ENCODE assay signal across 24 cellular contexts in genomic region chr10:119491941-119492340, GRCh38. TPM values are rescaled to one million over a fixed set of nuclear protein-coding genes. Genes with fewer than 3 reads are reported as not detected.
A peak's percentile ranks its signal among the peaks of the same experiment; 100 is the strongest.
DNase-seq lines count a peak whose midpoint lies in the region; ATAC-seq and TF ChIP-seq lines count a peak whose summit lies in the region.
"Had no signal": no experiment of that assay in that cellular context is flagged by ENCODE, and none has a peak within 500 bp of the region (broad histone marks: within the 10 kb centered on the region; RNA-seq: fewer than 3 reads in every experiment).

No MANE protein-coding gene starts in this region.

- H3K4me3 ChIP-seq in fibroblast of villous mesenchyme (ENCODE audit: low read depth, low read length) (no peak overlapping the region), thymus (ENCODE audit: low read length) (no peak overlapping the region), left lung (no peak overlapping the region)
- H3K4me3 ChIP-seq: dorsolateral prefrontal cortex, K562, right atrium auricular region, spleen had no signal

- peaks cover 68% of the 10 kb centered on the region for H3K4me1 Mint-ChIP-seq in activated naive CD4-positive, alpha-beta T cell treated with anti-CD3 and anti-CD28 coated beads, Interleukin-2, amount 50 U/mL, for 24 hours

- H3K4me1 ChIP-seq in thymus (ENCODE audit: control insufficient read depth, insufficient read depth, low read length) (peaks cover 25% of the 10 kb centered on the region), left lung (peaks cover 2 to 15% of the 10 kb centered on the region in 2 donors)
- H3K4me1 ChIP-seq: parathyroid adenoma had no signal

- H3K36me3 ChIP-seq in thymus (ENCODE audit: control insufficient read depth, insufficient read depth), result no peaks in the 10 kb centered on the region
- H3K36me3 ChIP-seq in left lung, result no peaks in the 10 kb centered on the region
- H3K36me3 ChIP-seq: right atrium auricular region, spleen had no signal

- no peak overlapping the region for H3K4me3 Mint-ChIP-seq in activated naive CD4-positive, alpha-beta T cell treated with anti-CD3 and anti-CD28 coated beads, Interleukin-2, amount 50 U/mL, for 24 hours

- no peak for TF ChIP-seq CTCF in fibroblast of villous mesenchyme (IDR thresholded peaks at IDR 0.05; ENCODE audit: insufficient read depth, low read depth, low read length)
- no peak for TF ChIP-seq CTCF in left lung (IDR thresholded peaks at IDR 0.05)

- H3K9me3 ChIP-seq in thymus (ENCODE audit: control insufficient read depth), result no peaks in the 10 kb centered on the region
- H3K9me3 ChIP-seq in left lung, result no peaks in the 10 kb centered on the region
- H3K9me3 ChIP-seq: right atrium auricular region, spleen had no signal

- peak overlapping the region; percentile 69 for H3K27ac ChIP-seq in thymus (ENCODE audit: low read depth)
- H3K27ac ChIP-seq in left lung, result no peak overlapping the region
- H3K27ac ChIP-seq: dorsolateral prefrontal cortex, parathyroid adenoma, right atrium auricular region, spleen had no signal

- WGBS in thymus, result 37% methylated on average over 4 of the region's 4 CpGs

- peak overlapping the region; percentile 55 for H3K27ac Mint-ChIP-seq in activated naive CD4-positive, alpha-beta T cell treated with anti-CD3 and anti-CD28 coated beads, Interleukin-2, amount 50 U/mL, for 24 hours

- H3K27me3 ChIP-seq in thymus (ENCODE audit: control insufficient read depth, insufficient read depth), result no peaks in the 10 kb centered on the region
- H3K27me3 ChIP-seq in left lung, result no peaks in the 10 kb centered on the region
- H3K27me3 ChIP-seq: right atrium auricular region, spleen had no signal

- DNase-seq in activated naive CD4-positive, alpha-beta T cell (lab: John Stamatoyannopoulos, UW), result no peak
- DNase-seq in Kasumi-1 (lab: John Stamatoyannopoulos, UW) (peak; percentile 25 to 43), fibroblast of villous mesenchyme (ENCODE audit: low read depth) (peak; percentile 82), COLO668 (lab: John Stamatoyannopoulos, UW; ENCODE audit: unreplicated experiment) (no peak), left lung (no peak), HPDE6-E6E7 (ENCODE audit: extremely low spot score) (no peak)
- DNase-seq: ACHN; activated CD4-positive, alpha-beta T cell treated with anti-CD3 and anti-CD28 coated beads for 1 hour; activated naive CD4-positive, alpha-beta T cell treated with anti-CD3 and anti-CD28 coated beads, Interleukin-2, amount 50 U/mL, for 16 hours; dorsolateral prefrontal cortex; HCEC 1CT; MM.1S; NCI-H1417; NCI-H2029 treated with DMSO at 0.1 percent for 48 hours; NCI-H345; NCI-H774; RPMI8226; spleen; stimulated activated CD4-positive, alpha-beta T cell treated with anti-CD3 and anti-CD28 coated beads, Interleukin-2, amount 100 ng/mL, for 48 hours had no signal

- no peaks in the 10 kb centered on the region for H3K27me3 Mint-ChIP-seq in activated naive CD4-positive, alpha-beta T cell treated with anti-CD3 and anti-CD28 coated beads, Interleukin-2, amount 50 U/mL, for 24 hours

- intact Hi-C loops in left lung (cut with DNase I), result no loop called here

- no peak for ATAC-seq in left lung
- ATAC-seq: K562 had no signal

- H3K36me3 Mint-ChIP-seq in activated naive CD4-positive, alpha-beta T cell treated with anti-CD3 and anti-CD28 coated beads, Interleukin-2, amount 50 U/mL, for 24 hours, result no peaks in the 10 kb centered on the region

- no peaks in the 10 kb centered on the region for H3K9me3 Mint-ChIP-seq in activated naive CD4-positive, alpha-beta T cell treated with anti-CD3 and anti-CD28 coated beads, Interleukin-2, amount 50 U/mL, for 24 hours

RNA-seq across cellular contexts. Expression of gene RGS10, which starts 50.6 kb away (rescaled TPM):
- 35.4 and 50.9 TPM in 2 replicates for total RNA-seq in fibroblast of villous mesenchyme
- polyA plus RNA-seq in thymus, result 304 TPM
- total RNA-seq in left lung, result 10 to 100 TPM; 23.3 to 26.7 TPM

Comparison
In these comparisons a context has a peak if more than half of its experiments do, and no peak if none do; other contexts are left out.
1. DNase-seq: peak in Kasumi-1 (2 of 2) and fibroblast of villous mesenchyme (single experiment); none in activated naive CD4-positive, alpha-beta T cell (0 of 4), COLO668 (single experiment), left lung (0 of 2) and HPDE6-E6E7 (single experiment).